1 cellular context compared by ENCODE assay signal in genomic region chr10:75709830-75710229, GRCh38.
TF ChIP-seq lines count a peak whose summit lies in the region.

No MANE protein-coding gene starts in this region.

TF ChIP-seq in HepG2, 621 proteins besides CTCF, POLR2A, EP300 and RAD21 (continued from another document):
- TF ChIP-seq TFDP1 (CRISPR knock-in tag; IDR thresholded peaks at IDR 0.05; ENCODE audit: borderline replicate concordance) (no peak), ZSCAN29 (CRISPR knock-in tag; conservative IDR thresholded peaks at IDR 0.05) (no peak)
